8 cellular contexts compared by ENCODE assay signal in genomic region chr4:4430492-4431195, GRCh38. TPM values are rescaled to one million over a fixed set of nuclear protein-coding genes. Genes with fewer than 3 reads are reported as not detected.
DNase-seq lines count a peak whose midpoint lies in the region; ATAC-seq and TF ChIP-seq lines count a peak whose summit lies in the region.

No MANE protein-coding gene starts in this region.

- ATAC-seq in Right ventricle myocardium inferior (peak; percentile 43), HG02885 (IDR thresholded peaks at IDR 0.05; ENCODE audit: poor library complexity, unreplicated experiment) (peak; percentile 85), HG03442 (IDR thresholded peaks at IDR 0.05; ENCODE audit: unreplicated experiment) (no peak)

- TF ChIP-seq CTCF in fibroblast of pulmonary artery (IDR thresholded peaks at IDR 0.05; ENCODE audit: low read length, missing control alignments): peak; percentile 97
- peak; percentile 68 for TF ChIP-seq CTCF in progenitor cell of endocrine pancreas (IDR thresholded peaks at IDR 0.05; ENCODE audit: unreplicated experiment)

- no peaks in the 10 kb centered on the region for H3K27me3 Mint-ChIP-seq in progenitor cell of endocrine pancreas

- intact Hi-C loops in Right ventricle myocardium inferior (cut with DNase I) (loop anchor here (10.0 kb wide), 1 partner anchor 176 kb away; no protein-coding TSS in a partner anchor), cardiac septum (cut with DNase I) (no loop called here)

- peaks cover 16% of the 10 kb centered on the region for H3K4me1 Mint-ChIP-seq in progenitor cell of endocrine pancreas (ENCODE audit: low read depth)

- H3K27ac Mint-ChIP-seq in progenitor cell of endocrine pancreas: no peak overlapping the region

- DNase-seq in Right ventricle myocardium inferior (ENCODE audit: missing footprints) (no peak), cardiac septum (ENCODE audit: low spot score) (no peak), NCI-H524 treated with DMSO at 0.1 percent for 48 hours (lab: John Stamatoyannopoulos, UW) (peak; percentile 37), activated T-cell treated with anti-CD3 and anti-CD28 coated beads for 1 hour (ENCODE audit: low read depth) (peak; percentile 39), fibroblast of pulmonary artery (ENCODE audit: low read depth) (peak; percentile 78), progenitor cell of endocrine pancreas (ENCODE audit: low spot score, unreplicated experiment) (no peak)

- no peak overlapping the region for H3K4me3 ChIP-seq in fibroblast of pulmonary artery (replicated peaks; ENCODE audit: low read depth, low read length)

- no peak overlapping the region for H3K4me3 Mint-ChIP-seq in progenitor cell of endocrine pancreas (ENCODE audit: low read depth)

- no peaks in the 10 kb centered on the region for H3K9me3 Mint-ChIP-seq in progenitor cell of endocrine pancreas (ENCODE audit: low read depth)

- no peaks in the 10 kb centered on the region for H3K36me3 Mint-ChIP-seq in progenitor cell of endocrine pancreas (ENCODE audit: insufficient read depth)

RNA-seq across cellular contexts. Expression of gene NSG1, which starts 43.7 kb away (rescaled TPM):
- total RNA-seq in Right ventricle myocardium inferior: 8.9 TPM
- 2.6 TPM for total RNA-seq in cardiac septum
- total RNA-seq in progenitor cell of endocrine pancreas: 52.4 and 55.0 TPM in 2 replicates

Comparison
In these comparisons a context has a peak if more than half of its experiments do, and no peak if none do; other contexts are left out.
1. DNase-seq: peak in NCI-H524 treated with DMSO at 0.1 percent for 48 hours (single experiment), activated T-cell treated with anti-CD3 and anti-CD28 coated beads for 1 hour (single experiment) and fibroblast of pulmonary artery (single experiment); none in Right ventricle myocardium inferior (single experiment), cardiac septum (single experiment) and progenitor cell of endocrine pancreas (single experiment).